In genomic region chr20:23692725-23693124, GRCh38 we compare ENCODE assay signal across 1 cellular context.
TF ChIP-seq lines count a peak whose summit lies in the region.

No MANE protein-coding gene starts in this region.

TF ChIP-seq in HepG2, 621 proteins besides CTCF, POLR2A, EP300 and RAD21:
- TF ChIP-seq SMAD3 (CRISPR knock-in tag; IDR thresholded peaks at IDR 0.05): no peak
- no peak for TF ChIP-seq SRSF1 (optimal IDR thresholded peaks at IDR 0.05; ENCODE audit: low read depth, low read length)
- no peak for TF ChIP-seq MTERF4 (CRISPR knock-in tag; IDR thresholded peaks at IDR 0.05)
- peak; percentile 93 for TF ChIP-seq MNT (IDR thresholded peaks at IDR 0.05)
- TF ChIP-seq NKX3-1 (CRISPR knock-in tag; IDR thresholded peaks at IDR 0.05): no peak
